In the genomic region with DNA sequence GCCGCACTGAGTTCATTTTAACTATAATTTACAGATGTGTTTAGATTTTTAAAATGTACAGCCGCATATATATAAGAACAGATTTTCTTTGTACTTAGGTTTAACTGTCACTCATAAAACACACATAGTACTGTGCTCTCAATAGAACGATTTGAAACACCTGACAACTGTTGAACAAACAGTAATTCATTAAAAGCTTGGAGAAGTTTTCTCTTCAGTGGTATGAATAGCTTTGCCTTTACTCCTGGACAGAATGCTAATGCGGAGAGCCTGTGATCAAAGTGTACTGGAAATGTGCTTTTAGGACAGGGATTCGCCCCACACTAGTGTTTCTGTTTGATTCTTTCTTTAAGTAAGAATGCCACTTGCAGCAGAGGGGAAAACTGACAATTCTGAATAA, we compare ENCODE assay signal across 1 cellular context.
TF ChIP-seq lines count a peak whose summit lies in the region.

No MANE protein-coding gene starts in this region.

TF ChIP-seq in H1, 55 proteins besides CTCF, POLR2A, EP300 and RAD21 (continued from another document):
- TF ChIP-seq CHD7 (IDR thresholded peaks at IDR 0.05; ENCODE audit: insufficient replicate concordance, low read length): no peak
- no peak for TF ChIP-seq PHF8 (conservative IDR thresholded peaks at IDR 0.05; ENCODE audit: low read depth, low read length)
- TF ChIP-seq CHD2 (IDR thresholded peaks at IDR 0.05; ENCODE audit: low read length): no peak
- TF ChIP-seq GTF2F1 (IDR thresholded peaks at IDR 0.05; ENCODE audit: borderline replicate concordance, low read depth, low read length): no peak
- TF ChIP-seq BACH1 (IDR thresholded peaks at IDR 0.05; ENCODE audit: low read length): no peak
- TF ChIP-seq SRF (IDR thresholded peaks at IDR 0.05; ENCODE audit: low read depth, low read length): no peak
- no peak for TF ChIP-seq RBBP5 (IDR thresholded peaks at IDR 0.05; ENCODE audit: borderline replicate concordance, low read depth, low read length)
- no peak for TF ChIP-seq CREB1 (IDR thresholded peaks at IDR 0.05)
- no peak for TF ChIP-seq KDM4A (IDR thresholded peaks at IDR 0.05; ENCODE audit: low read depth, low read length, severe bottlenecking)
